In the genomic region with DNA sequence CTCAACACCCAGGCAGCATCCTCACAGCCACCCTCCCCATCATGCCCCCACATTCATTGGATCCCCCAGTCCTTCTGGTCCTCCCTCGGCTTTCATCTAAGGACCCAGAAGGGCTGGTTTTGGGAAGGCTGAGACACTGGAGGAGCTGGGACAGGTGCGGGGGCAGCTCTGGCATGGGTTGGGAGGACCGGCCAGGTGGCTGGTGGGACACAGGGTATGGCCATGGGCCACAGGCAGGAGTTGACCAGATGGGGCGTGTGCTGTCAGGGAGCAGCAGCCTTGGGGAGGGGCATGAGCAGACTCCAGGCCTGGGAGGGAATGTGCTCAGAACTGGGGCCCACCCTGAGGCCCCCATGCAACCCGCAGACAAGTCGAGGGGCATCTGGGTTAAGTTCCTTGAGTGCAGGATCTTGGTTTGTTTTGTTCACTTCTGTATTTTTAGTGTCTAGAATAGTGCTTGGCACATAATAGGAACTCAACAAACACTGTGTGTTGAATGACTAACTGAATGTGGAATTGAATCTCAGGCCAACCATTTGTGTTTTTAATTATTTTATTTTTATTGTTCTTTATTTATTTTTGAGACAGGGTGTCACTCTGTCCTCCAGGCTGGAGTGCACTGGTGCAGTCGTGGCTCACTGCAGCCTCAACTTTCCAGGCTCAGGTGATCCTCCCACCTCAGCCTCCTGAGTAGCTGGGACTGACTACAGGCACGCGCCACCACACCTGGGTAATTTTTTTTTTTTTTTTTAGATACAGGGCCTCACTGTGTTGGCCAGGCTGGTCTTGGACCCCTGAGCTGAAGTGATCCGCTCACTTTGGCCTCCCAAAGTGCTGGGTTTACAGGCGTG, we compare ENCODE assay signal across 16 cellular contexts. TPM values are rescaled to one million over a fixed set of nuclear protein-coding genes. Genes with fewer than 3 reads are reported as not detected.
A peak's percentile ranks its signal among the peaks of the same experiment; 100 is the strongest.
DNase-seq lines count a peak whose midpoint lies in the region; ATAC-seq, FAIRE-seq and TF ChIP-seq lines count a peak whose summit lies in the region.
"Had no signal": no experiment of that assay in that cellular context is flagged by ENCODE, and none has a peak within 500 bp of the region (broad histone marks: within the 10 kb centered on the region; RNA-seq: fewer than 3 reads in every experiment).

No MANE protein-coding gene starts in this region.

- peak; percentile 5 for ATAC-seq in HG02938 (IDR thresholded peaks at IDR 0.05; ENCODE audit: unreplicated experiment)
- ATAC-seq in activated CD8-positive, alpha-beta T cell treated with anti-CD3 and anti-CD28 coated beads, Interleukin-2, amount 10 ng/mL, durations not matched to agents 7 days and 5 days, result no peak
- no peak for ATAC-seq in memory B cell (ENCODE audit: low read depth)

- DNase-seq in CD4-positive, alpha-beta memory T cell, result peak in 1 of 5 donors; percentile 11
- DNase-seq in activated CD8-positive, alpha-beta T cell treated with anti-CD3 and anti-CD28 coated beads, Interleukin-2, amount 10 ng/mL, durations not matched to agents 7 days and 5 days, result no peak
- DNase-seq in memory B cell (ENCODE audit: low spot score in 2 of 2), result no peak
- DNase-seq in SKM-1 treated with dmso at 0.1 percent for 144 hours (lab: John Stamatoyannopoulos, UW; ENCODE audit: unreplicated experiment), result no peak
- no peak for DNase-seq in smooth muscle cell (lab: John Stamatoyannopoulos, UW; ENCODE audit: unreplicated experiment)
- no peak for DNase-seq in activated effector memory CD4-positive, alpha-beta T cell treated with anti-CD3 and anti-CD28 coated beads, Interleukin-2, amount 50 U/mL, for 16 hours
- DNase-seq in H54 (ENCODE audit: insufficient read length, low spot score), result no peak
- DNase-seq: C1 segment of cervical spinal cord had no signal

- H3K9me3 ChIP-seq in CD4-positive, alpha-beta memory T cell (ENCODE audit: control insufficient read depth in 1 of 2, low read length in 2 of 2), result no peaks in the 10 kb centered on the region
- H3K9me3 ChIP-seq in smooth muscle cell (replicated peaks; ENCODE audit: low read depth), result no peaks in the 10 kb centered on the region
- H3K9me3 ChIP-seq: right atrium auricular region had no signal

- no peaks in the 10 kb centered on the region for H3K27me3 Mint-ChIP-seq in CD4-positive, alpha-beta memory T cell
- no peaks in the 10 kb centered on the region for H3K27me3 Mint-ChIP-seq in activated CD8-positive, alpha-beta T cell treated with anti-CD3 and anti-CD28 coated beads, Interleukin-2, amount 10 ng/mL, durations not matched to agents 7 days and 5 days (ENCODE audit: low read depth)
- H3K27me3 Mint-ChIP-seq in memory B cell, result no peaks in the 10 kb centered on the region

- no peaks in the 10 kb centered on the region for H3K36me3 ChIP-seq in CD4-positive, alpha-beta memory T cell (ENCODE audit: insufficient read depth, low read length)
- H3K36me3 ChIP-seq in smooth muscle cell (ENCODE audit: low read depth), result no peaks in the 10 kb centered on the region
- H3K36me3 ChIP-seq: neural progenitor cell, right atrium auricular region had no signal

- no peaks in the 10 kb centered on the region for H3K79me2 ChIP-seq in smooth muscle cell (ENCODE audit: low read depth)

- TF ChIP-seq POLR2A in H54 (IDR thresholded peaks at IDR 0.05; ENCODE audit: low read depth, low read length), result no peak

- peak overlapping the region; percentile 29 to 74 (median 58) for H3K4me3 Mint-ChIP-seq in CD4-positive, alpha-beta memory T cell
- peak overlapping the region; percentile 73 for H3K4me3 Mint-ChIP-seq in activated CD8-positive, alpha-beta T cell treated with anti-CD3 and anti-CD28 coated beads, Interleukin-2, amount 10 ng/mL, durations not matched to agents 7 days and 5 days
- peak overlapping the region; percentile 61 for H3K4me3 Mint-ChIP-seq in memory B cell
- H3K4me3 Mint-ChIP-seq: WTC11 had no signal

- no peaks in the 10 kb centered on the region for H3K9me3 Mint-ChIP-seq in CD4-positive, alpha-beta memory T cell
- H3K9me3 Mint-ChIP-seq in activated CD8-positive, alpha-beta T cell treated with anti-CD3 and anti-CD28 coated beads, Interleukin-2, amount 10 ng/mL, durations not matched to agents 7 days and 5 days (ENCODE audit: insufficient read depth), result no peaks in the 10 kb centered on the region
- no peaks in the 10 kb centered on the region for H3K9me3 Mint-ChIP-seq in memory B cell
- H3K9me3 Mint-ChIP-seq: neural progenitor cell had no signal

- POLR2A ChIA-PET in CD4-positive, alpha-beta memory T cell (lab: Charles Lee; ENCODE audit: partially characterized antibody), result interaction anchor here (1.0 kb wide), 1 partner anchor 89 kb away, joined by 4 read pairs; no protein-coding TSS in a partner anchor
- POLR2A ChIA-PET in activated CD8-positive, alpha-beta T cell treated with anti-CD3 and anti-CD28 coated beads, Interleukin-2, amount 10 ng/mL, durations not matched to agents 7 days and 5 days (lab: Charles Lee), result interaction anchor here (0.7 to 1.4 kb wide), 3 partner anchors 25 to 233 kb away, joined by 3 to 5 read pairs (median 4); no protein-coding TSS in a partner anchor

- intact Hi-C loops in CD4-positive, alpha-beta memory T cell (cut with micrococcal nuclease), result loop anchor here (5.0 to 10.0 kb wide), 2 partner anchors 48 to 164 kb away; no protein-coding TSS in a partner anchor

- peak overlapping the region; percentile 80 to 97 (median 94) for H3K27ac Mint-ChIP-seq in CD4-positive, alpha-beta memory T cell
- H3K27ac Mint-ChIP-seq in activated CD8-positive, alpha-beta T cell treated with anti-CD3 and anti-CD28 coated beads, Interleukin-2, amount 10 ng/mL, durations not matched to agents 7 days and 5 days, result peak overlapping the region; percentile 95
- H3K27ac Mint-ChIP-seq in memory B cell, result peak overlapping the region; percentile 97
- H3K27ac Mint-ChIP-seq: neural progenitor cell, WTC11 had no signal

- H3K4me1 Mint-ChIP-seq in CD4-positive, alpha-beta memory T cell, result peaks cover 10 to 40% (median 23%) of the 10 kb centered on the region in 4 donors
- H3K4me1 Mint-ChIP-seq in activated CD8-positive, alpha-beta T cell treated with anti-CD3 and anti-CD28 coated beads, Interleukin-2, amount 10 ng/mL, durations not matched to agents 7 days and 5 days (ENCODE audit: low read depth), result peaks cover 45% of the 10 kb centered on the region
- H3K4me1 Mint-ChIP-seq in memory B cell, result peaks cover 42% of the 10 kb centered on the region

- H3K4me3 ChIP-seq in CD4-positive, alpha-beta memory T cell (ENCODE audit: low read length in 2 of 2), result no peak overlapping the region
- no peak overlapping the region for H3K4me3 ChIP-seq in smooth muscle cell
- H3K4me3 ChIP-seq: lung, neural progenitor cell, right atrium auricular region had no signal

- no peaks in the 10 kb centered on the region for H4K20me1 ChIP-seq in smooth muscle cell (ENCODE audit: low read depth)

- CTCF ChIA-PET in CD4-positive, alpha-beta memory T cell (lab: Charles Lee; ENCODE audit: partially characterized antibody), result interaction anchor here (0.6 to 6.4 kb wide), 3 partner anchors 9 to 173 kb away, joined by 4 to 138 read pairs (median 5); no protein-coding TSS in a partner anchor
- CTCF ChIA-PET in activated CD8-positive, alpha-beta T cell treated with anti-CD3 and anti-CD28 coated beads, Interleukin-2, amount 10 ng/mL, durations not matched to agents 7 days and 5 days (lab: Charles Lee), result interaction anchor here (0.9 to 4.0 kb wide), 4 partner anchors 46 to 107 kb away, joined by 3 to 19 read pairs (median 4); partner anchors contain the start of gene NCBP3

- peak overlapping the region; percentile 28 for H3K27ac ChIP-seq in CD4-positive, alpha-beta memory T cell (ENCODE audit: low read depth, low read length)
- H3K27ac ChIP-seq in smooth muscle cell (ENCODE audit: low read depth), result no peak overlapping the region
- H3K27ac ChIP-seq: neural progenitor cell had no signal

- FAIRE-seq in H54 (lab: Jason Lieb, UNC), result no peak
- FAIRE-seq: bronchial epithelial cell had no signal

- H3K36me3 Mint-ChIP-seq in CD4-positive, alpha-beta memory T cell, result no peaks in the 10 kb centered on the region
- no peaks in the 10 kb centered on the region for H3K36me3 Mint-ChIP-seq in activated CD8-positive, alpha-beta T cell treated with anti-CD3 and anti-CD28 coated beads, Interleukin-2, amount 10 ng/mL, durations not matched to agents 7 days and 5 days (ENCODE audit: low read depth)
- no peaks in the 10 kb centered on the region for H3K36me3 Mint-ChIP-seq in memory B cell
- H3K36me3 Mint-ChIP-seq: neural progenitor cell, WTC11 had no signal

- 93% methylated on average over 11 of the region's 11 CpGs for WGBS in smooth muscle cell (ENCODE audit: low lambda C conversion rate)

- no peak overlapping the region for H3K9ac ChIP-seq in smooth muscle cell (ENCODE audit: low read depth)
- H3K9ac ChIP-seq: neural progenitor cell had no signal

- no peak overlapping the region for H3K4me2 ChIP-seq in smooth muscle cell
- H3K4me2 ChIP-seq: neural progenitor cell had no signal

- no peaks in the 10 kb centered on the region for H3F3A ChIP-seq in smooth muscle cell (ENCODE audit: low read depth)

- H2AFZ ChIP-seq in smooth muscle cell (ENCODE audit: low read depth), result no peak overlapping the region
- H2AFZ ChIP-seq: neural progenitor cell had no signal

- no peak for TF ChIP-seq CTCF in smooth muscle cell (IDR thresholded peaks at IDR 0.05; ENCODE audit: borderline replicate concordance, insufficient read depth, poor library complexity, severe bottlenecking)

- peaks cover 26% of the 10 kb centered on the region for H3K4me1 ChIP-seq in CD4-positive, alpha-beta memory T cell (ENCODE audit: insufficient read depth, low read length)
- H3K4me1 ChIP-seq in smooth muscle cell (ENCODE audit: low read depth), result no peaks in the 10 kb centered on the region
- H3K4me1 ChIP-seq: neural progenitor cell had no signal

- no peaks in the 10 kb centered on the region for H3K27me3 ChIP-seq in CD4-positive, alpha-beta memory T cell (ENCODE audit: insufficient read depth, low read length)
- no peaks in the 10 kb centered on the region for H3K27me3 ChIP-seq in smooth muscle cell (ENCODE audit: low read depth)
- H3K27me3 ChIP-seq: neural progenitor cell, right atrium auricular region had no signal

RNA-seq across cellular contexts. Expression of gene P2RX1, which starts 5.6 kb away (rescaled TPM):
- not detected for total RNA-seq in CD4-positive, alpha-beta memory T cell
- polyA plus RNA-seq in CD4-positive, alpha-beta memory T cell, result not detected
- total RNA-seq in activated CD8-positive, alpha-beta T cell treated with anti-CD3 and anti-CD28 coated beads, Interleukin-2, amount 10 ng/mL, durations not matched to agents 7 days and 5 days, result 1 to 10 TPM; 1.1 TPM
- total RNA-seq in smooth muscle cell, result 1.3 and 2.4 TPM in 2 replicates
- 0.47 and 3.2 TPM in 2 replicates for polyA plus RNA-seq in smooth muscle cell
- total RNA-seq: bronchial epithelial cell, HT1080, SK-MEL-5 had no signal

RNA-seq across cellular contexts. Expression of gene CAMKK1, which starts 17.8 kb away (rescaled TPM):
- total RNA-seq in CD4-positive, alpha-beta memory T cell, result 1 to 10 TPM; 3.5 TPM
- 1 to 10 TPM in 1 of 2 donors, under 1 TPM in 1; 0.18 to 2.6 TPM for polyA plus RNA-seq in CD4-positive, alpha-beta memory T cell
- total RNA-seq in activated CD8-positive, alpha-beta T cell treated with anti-CD3 and anti-CD28 coated beads, Interleukin-2, amount 10 ng/mL, durations not matched to agents 7 days and 5 days, result 1 to 10 TPM; 3.3 to 4.0 TPM
- 6.3 and 8.8 TPM in 2 replicates for total RNA-seq in smooth muscle cell
- 7.7 and 8.1 TPM in 2 replicates for polyA plus RNA-seq in smooth muscle cell

RNA-seq across cellular contexts. Expression of gene ATP2A3, which starts 53.6 kb away (rescaled TPM):
- 100 to 1,000 TPM; 157 to 177 TPM for total RNA-seq in CD4-positive, alpha-beta memory T cell
- polyA plus RNA-seq in CD4-positive, alpha-beta memory T cell, result 10 to 100 TPM; 34.4 to 89.0 TPM
- 100 to 1,000 TPM; 341 to 354 TPM for total RNA-seq in activated CD8-positive, alpha-beta T cell treated with anti-CD3 and anti-CD28 coated beads, Interleukin-2, amount 10 ng/mL, durations not matched to agents 7 days and 5 days
- total RNA-seq in smooth muscle cell, result 2.9 and 4.2 TPM in 2 replicates
- 4.7 and 7.8 TPM in 2 replicates for polyA plus RNA-seq in smooth muscle cell
- total RNA-seq: HT1080 had no signal

Comparison
In these comparisons a context has a peak if more than half of its experiments do, and no peak if none do; other contexts are left out.
1. RNA of gene ATP2A3, which starts 53.6 kb away (total RNA-seq): 341 to 354 TPM in activated CD8-positive, alpha-beta T cell treated with anti-CD3 and anti-CD28 coated beads, Interleukin-2, amount 10 ng/mL, durations not matched to agents 7 days and 5 days and 157 to 177 TPM in CD4-positive, alpha-beta memory T cell; 2.9 to 4.2 TPM in smooth muscle cell; every median in the first group is over 10 times any median in the second.
2. Peak in every context shown above with its lines, with median percentiles within 50 percentile points of each other: H3K27ac Mint-ChIP-seq and H3K4me3 Mint-ChIP-seq.